Comparison of ENCODE assay signal across 16 cellular contexts in genomic region chr4:75655562-75655961, GRCh38. TPM values are rescaled to one million over a fixed set of nuclear protein-coding genes. Genes with fewer than 3 reads are reported as not detected.
DNase-seq lines count a peak whose midpoint lies in the region; ATAC-seq lines count a peak whose summit lies in the region.
"Had no signal": no experiment of that assay in that cellular context is flagged by ENCODE, and none has a peak within 500 bp of the region (broad histone marks: within the 10 kb centered on the region; RNA-seq: fewer than 3 reads in every experiment).

No MANE protein-coding gene starts in this region.

- H3K27ac Mint-ChIP-seq in activated T-helper 1 cell treated with anti-CD3 and anti-CD28 coated beads, Interleukin-12 subunit alpha, Interleukin-12 subunit beta, Interleukin-2, Interleukin-4 antibody, amounts not matched to agents 30 ng/mL and 10 ng/mL and 1 ng/mL, durations not matched to agents 14 hours and 24 hours and 36 hours, result peak overlapping the region; percentile 67
- H3K27ac Mint-ChIP-seq in stimulated activated effector memory CD8-positive, alpha-beta T cell treated with anti-CD3 and anti-CD28 coated beads, Interleukin-12 subunit alpha, Interleukin-12 subunit beta, amount 100 ng/mL, for 72 hours, result peak overlapping the region; percentile 77

- no peaks in the 10 kb centered on the region for H3K4me1 ChIP-seq in right cardiac atrium (ENCODE audit: control insufficient read depth, insufficient read depth, low read length)

- H3K4me3 Mint-ChIP-seq in activated T-helper 1 cell treated with anti-CD3 and anti-CD28 coated beads, Interleukin-12 subunit alpha, Interleukin-12 subunit beta, Interleukin-2, Interleukin-4 antibody, amounts not matched to agents 30 ng/mL and 10 ng/mL and 1 ng/mL, durations not matched to agents 14 hours and 24 hours and 36 hours, result peak overlapping the region; percentile 37
- peak overlapping the region; percentile 41 for H3K4me3 Mint-ChIP-seq in stimulated activated effector memory CD8-positive, alpha-beta T cell treated with anti-CD3 and anti-CD28 coated beads, Interleukin-12 subunit alpha, Interleukin-12 subunit beta, amount 100 ng/mL, for 72 hours
- H3K4me3 Mint-ChIP-seq: immature natural killer cell had no signal

- no peaks in the 10 kb centered on the region for H3K9me3 ChIP-seq in right cardiac atrium (ENCODE audit: control insufficient read depth, low read length)
- H3K9me3 ChIP-seq: ovary, upper lobe of left lung had no signal

- 78% methylated on average over 2 of the region's 2 CpGs for WGBS in right cardiac atrium

- DNase-seq in activated CD8-positive, alpha-beta memory T cell treated with anti-CD3 and anti-CD28 coated beads, Interleukin-2, amount 50 U/mL, for 1 hour (ENCODE audit: extremely low read depth), result peak; percentile 16
- no peak for DNase-seq in activated CD8-positive, alpha-beta memory T cell treated with anti-CD3 and anti-CD28 coated beads for 24 hours
- DNase-seq in activated T-helper 1 cell treated with anti-CD3 and anti-CD28 coated beads, Interleukin-12 subunit alpha, Interleukin-12 subunit beta, Interleukin-2, Interleukin-4 antibody, amounts not matched to agents 30 ng/mL and 10 ng/mL and 1 ng/mL, durations not matched to agents 14 hours and 24 hours and 36 hours (ENCODE audit: low spot score), result peak; percentile 24
- no peak for DNase-seq in stimulated activated effector memory CD8-positive, alpha-beta T cell treated with anti-CD3 and anti-CD28 coated beads, Interleukin-12 subunit alpha, Interleukin-12 subunit beta, amount 100 ng/mL, for 72 hours (ENCODE audit: low spot score in 2 of 2)
- no peak for DNase-seq in stimulated activated naive CD4-positive, alpha-beta T cell treated with Interleukin-2 at 50 U/mL for 16 hours (lab: John Stamatoyannopoulos, UW)
- no peak for DNase-seq in right cardiac atrium
- DNase-seq: ACHN, immature natural killer cell, mesendoderm, NCI-H146, NCI-H526, ovary, upper lobe of left lung had no signal

- no peak overlapping the region for H3K27ac ChIP-seq in right cardiac atrium (ENCODE audit: low read length)
- H3K27ac ChIP-seq: ovary, upper lobe of left lung had no signal

- no peaks in the 10 kb centered on the region for H3K27me3 ChIP-seq in right cardiac atrium (ENCODE audit: control insufficient read depth, insufficient read depth)
- H3K27me3 ChIP-seq: ovary, upper lobe of left lung had no signal

- peaks cover 48% of the 10 kb centered on the region for H3K36me3 Mint-ChIP-seq in activated T-helper 1 cell treated with anti-CD3 and anti-CD28 coated beads, Interleukin-12 subunit alpha, Interleukin-12 subunit beta, Interleukin-2, Interleukin-4 antibody, amounts not matched to agents 30 ng/mL and 10 ng/mL and 1 ng/mL, durations not matched to agents 14 hours and 24 hours and 36 hours (ENCODE audit: low read depth)
- H3K36me3 Mint-ChIP-seq in stimulated activated effector memory CD8-positive, alpha-beta T cell treated with anti-CD3 and anti-CD28 coated beads, Interleukin-12 subunit alpha, Interleukin-12 subunit beta, amount 100 ng/mL, for 72 hours, result peaks cover 100% of the 10 kb centered on the region

- H3K4me3 ChIP-seq in right cardiac atrium (ENCODE audit: low read length), result no peak overlapping the region
- H3K4me3 ChIP-seq: K562, ovary, upper lobe of left lung had no signal

- intact Hi-C loops in activated T-helper 1 cell treated with anti-CD3 and anti-CD28 coated beads, Interleukin-12 subunit alpha, Interleukin-12 subunit beta, Interleukin-2, Interleukin-4 antibody, amounts not matched to agents 30 ng/mL and 10 ng/mL and 1 ng/mL, durations not matched to agents 14 hours and 24 hours and 36 hours (cut with micrococcal nuclease), result loop anchor here (1.0 to 10.0 kb wide), 8 partner anchors 11 to 495 kb away; partner anchors contain the start of genes CDKL2 and USO1
- intact Hi-C loops in right cardiac atrium (cut with DNase I), result loop anchor here in 1 of 4 donors (10.0 kb wide), 1 partner anchor 119 kb away; no protein-coding TSS in a partner anchor

- H3K4me1 Mint-ChIP-seq in activated T-helper 1 cell treated with anti-CD3 and anti-CD28 coated beads, Interleukin-12 subunit alpha, Interleukin-12 subunit beta, Interleukin-2, Interleukin-4 antibody, amounts not matched to agents 30 ng/mL and 10 ng/mL and 1 ng/mL, durations not matched to agents 14 hours and 24 hours and 36 hours (ENCODE audit: low read depth), result peaks cover 65% of the 10 kb centered on the region
- peaks cover 43% of the 10 kb centered on the region for H3K4me1 Mint-ChIP-seq in stimulated activated effector memory CD8-positive, alpha-beta T cell treated with anti-CD3 and anti-CD28 coated beads, Interleukin-12 subunit alpha, Interleukin-12 subunit beta, amount 100 ng/mL, for 72 hours

- H3K9me3 Mint-ChIP-seq in activated T-helper 1 cell treated with anti-CD3 and anti-CD28 coated beads, Interleukin-12 subunit alpha, Interleukin-12 subunit beta, Interleukin-2, Interleukin-4 antibody, amounts not matched to agents 30 ng/mL and 10 ng/mL and 1 ng/mL, durations not matched to agents 14 hours and 24 hours and 36 hours, result no peaks in the 10 kb centered on the region
- H3K9me3 Mint-ChIP-seq in stimulated activated effector memory CD8-positive, alpha-beta T cell treated with anti-CD3 and anti-CD28 coated beads, Interleukin-12 subunit alpha, Interleukin-12 subunit beta, amount 100 ng/mL, for 72 hours, result no peaks in the 10 kb centered on the region
- H3K9me3 Mint-ChIP-seq: immature natural killer cell had no signal

- ATAC-seq in HG02678 (IDR thresholded peaks at IDR 0.05; ENCODE audit: unreplicated experiment) (peak; percentile 56), right cardiac atrium (no peak), HG03469 (IDR thresholded peaks at IDR 0.05; ENCODE audit: unreplicated experiment) (no peak)
- ATAC-seq in stimulated activated effector memory CD8-positive, alpha-beta T cell treated with anti-CD3 and anti-CD28 coated beads, Interleukin-12 subunit alpha, Interleukin-12 subunit beta, amount 100 ng/mL, for 72 hours, result peak; percentile 96
- ATAC-seq: K562 had no signal

- H3K27me3 Mint-ChIP-seq in activated T-helper 1 cell treated with anti-CD3 and anti-CD28 coated beads, Interleukin-12 subunit alpha, Interleukin-12 subunit beta, Interleukin-2, Interleukin-4 antibody, amounts not matched to agents 30 ng/mL and 10 ng/mL and 1 ng/mL, durations not matched to agents 14 hours and 24 hours and 36 hours (ENCODE audit: insufficient read depth), result no peaks in the 10 kb centered on the region

RNA-seq across cellular contexts. Expression of gene G3BP2, which starts 17.6 kb away (rescaled TPM):
- total RNA-seq in activated T-helper 1 cell treated with anti-CD3 and anti-CD28 coated beads, Interleukin-12 subunit alpha, Interleukin-12 subunit beta, Interleukin-2, Interleukin-4 antibody, amounts not matched to agents 30 ng/mL and 10 ng/mL and 1 ng/mL, durations not matched to agents 14 hours and 24 hours and 36 hours, result 143 and 144 TPM in 2 replicates
- 100 to 1,000 TPM in 1 of 4 donors, 10 to 100 TPM in 3; 79.5 to 124 (median 86.8) TPM for total RNA-seq in right cardiac atrium
- 22.3 TPM for polyA plus RNA-seq in right cardiac atrium

RNA-seq across cellular contexts. Expression of gene CDKL2, which starts 25.2 kb away (rescaled TPM):
- total RNA-seq in activated T-helper 1 cell treated with anti-CD3 and anti-CD28 coated beads, Interleukin-12 subunit alpha, Interleukin-12 subunit beta, Interleukin-2, Interleukin-4 antibody, amounts not matched to agents 30 ng/mL and 10 ng/mL and 1 ng/mL, durations not matched to agents 14 hours and 24 hours and 36 hours, result 0.16 and 0.22 TPM in 2 replicates
- total RNA-seq in right cardiac atrium, result 1 to 10 TPM in 3 of 4 donors, under 1 TPM in 1; 0.64 to 1.5 (median 1.2) TPM
- 0.43 TPM for polyA plus RNA-seq in right cardiac atrium

Comparison
In these comparisons a context has a peak if more than half of its experiments do, and no peak if none do; other contexts are left out.
1. DNase-seq: peak in activated CD8-positive, alpha-beta memory T cell treated with anti-CD3 and anti-CD28 coated beads, Interleukin-2, amount 50 U/mL, for 1 hour (single experiment) and activated T-helper 1 cell treated with anti-CD3 and anti-CD28 coated beads, Interleukin-12 subunit alpha, Interleukin-12 subunit beta, Interleukin-2, Interleukin-4 antibody, amounts not matched to agents 30 ng/mL and 10 ng/mL and 1 ng/mL, durations not matched to agents 14 hours and 24 hours and 36 hours (single experiment); none in activated CD8-positive, alpha-beta memory T cell treated with anti-CD3 and anti-CD28 coated beads for 24 hours (single experiment), stimulated activated effector memory CD8-positive, alpha-beta T cell treated with anti-CD3 and anti-CD28 coated beads, Interleukin-12 subunit alpha, Interleukin-12 subunit beta, amount 100 ng/mL, for 72 hours (0 of 2), stimulated activated naive CD4-positive, alpha-beta T cell treated with Interleukin-2 at 50 U/mL for 16 hours (single experiment) and right cardiac atrium (0 of 3).
2. ATAC-seq: peak in HG02678 (single experiment) and stimulated activated effector memory CD8-positive, alpha-beta T cell treated with anti-CD3 and anti-CD28 coated beads, Interleukin-12 subunit alpha, Interleukin-12 subunit beta, amount 100 ng/mL, for 72 hours (single experiment); none in right cardiac atrium (0 of 2) and HG03469 (single experiment).